10 cellular contexts compared by ENCODE assay signal in genomic region chr7:767941-768729, GRCh38. TPM values are rescaled to one million over a fixed set of nuclear protein-coding genes. Genes with fewer than 3 reads are reported as not detected.
DNase-seq lines count a peak whose midpoint lies in the region; ATAC-seq, FAIRE-seq and TF ChIP-seq lines count a peak whose summit lies in the region.
"Had no signal": no experiment of that assay in that cellular context is flagged by ENCODE, and none has a peak within 500 bp of the region (broad histone marks: within the 10 kb centered on the region; RNA-seq: fewer than 3 reads in every experiment).

No MANE protein-coding gene starts in this region.

- H3K4me3 ChIP-seq in kidney (ENCODE audit: low read length in 2 of 2) (peak overlapping the region; percentile 70 to 71), lower leg skin (ENCODE audit: low read depth, poor library complexity, severe bottlenecking) (no peak overlapping the region), OCI-LY7 (ENCODE audit: low read depth, low read length, poor library complexity, severe bottlenecking) (no peak overlapping the region), coronary artery (no peak overlapping the region)
- H3K4me3 ChIP-seq: SK-N-MC had no signal

- peak overlapping the region; percentile 83 to 90 for H3K27ac ChIP-seq in kidney (ENCODE audit: low read depth in 2 of 2, low read length in 2 of 2)
- H3K27ac ChIP-seq in OCI-LY7 (ENCODE audit: low read depth, low read length, poor library complexity, severe bottlenecking), result no peak overlapping the region
- H3K27ac ChIP-seq in coronary artery, result peak overlapping the region in 1 of 2 donors; percentile 43
- H3K27ac ChIP-seq: SK-N-MC had no signal

- no peaks in the 10 kb centered on the region for H3K4me1 Mint-ChIP-seq in stimulated activated naive CD8-positive, alpha-beta T cell treated with anti-CD3 and anti-CD28 coated beads, Interleukin-15, amount 100 ng/mL, for 72 hours

- H3K27me3 Mint-ChIP-seq in stimulated activated naive CD8-positive, alpha-beta T cell treated with anti-CD3 and anti-CD28 coated beads, Interleukin-15, amount 100 ng/mL, for 72 hours, result no peaks in the 10 kb centered on the region
- H3K27me3 Mint-ChIP-seq: CD4-positive, alpha-beta T cell had no signal

- 86 to 91% methylated on average over 65 of the region's 65 CpGs for WGBS in lower leg skin, 2 donors

- no peaks in the 10 kb centered on the region for H3K9me2 ChIP-seq in OCI-LY7 (ENCODE audit: insufficient read depth, low read length)

- no peak overlapping the region for H3K27ac Mint-ChIP-seq in stimulated activated naive CD8-positive, alpha-beta T cell treated with anti-CD3 and anti-CD28 coated beads, Interleukin-15, amount 100 ng/mL, for 72 hours
- H3K27ac Mint-ChIP-seq: CD4-positive, alpha-beta T cell had no signal

- no peaks in the 10 kb centered on the region for H3K79me2 ChIP-seq in OCI-LY7 (ENCODE audit: insufficient read depth, low read depth, low read length)

- H3K9me3 ChIP-seq in kidney (ENCODE audit: control insufficient read depth in 1 of 2, low read length in 2 of 2) (no peaks in the 10 kb centered on the region), OCI-LY7 (ENCODE audit: low read length) (no peaks in the 10 kb centered on the region)

- H3K4me1 ChIP-seq in kidney (ENCODE audit: control insufficient read depth in 1 of 2, insufficient read depth in 1 of 2, low read depth in 1 of 2, low read length in 2 of 2) (peaks cover 28 to 30% of the 10 kb centered on the region in 2 donors), OCI-LY7 (ENCODE audit: insufficient read depth, low read length, poor library complexity, severe bottlenecking) (no peaks in the 10 kb centered on the region)

- TF ChIP-seq CTCF in kidney (IDR thresholded peaks at IDR 0.05; ENCODE audit: borderline replicate concordance, extremely low read depth, insufficient read depth), result no peak
- no peak for TF ChIP-seq CTCF in lower leg skin (IDR thresholded peaks at IDR 0.05)
- TF ChIP-seq CTCF in OCI-LY7 (conservative IDR thresholded peaks at IDR 0.05; ENCODE audit: low read length), result no peak
- no peak for TF ChIP-seq CTCF in coronary artery (IDR thresholded peaks at IDR 0.05)

- H3K9me3 Mint-ChIP-seq in stimulated activated naive CD8-positive, alpha-beta T cell treated with anti-CD3 and anti-CD28 coated beads, Interleukin-15, amount 100 ng/mL, for 72 hours, result no peaks in the 10 kb centered on the region
- H3K9me3 Mint-ChIP-seq: CD4-positive, alpha-beta T cell had no signal

- POLR2A ChIA-PET in OCI-LY7 (lab: Charles Lee), result interaction anchor here (0.6 kb wide), 1 partner anchor 14 kb away, joined by 3 read pairs; no protein-coding TSS in a partner anchor

- ATAC-seq in stimulated activated naive CD8-positive, alpha-beta T cell treated with anti-CD3 and anti-CD28 coated beads, Interleukin-15, amount 100 ng/mL, for 72 hours, result peak; percentile 37
- no peak for ATAC-seq in stimulated activated naive CD8-positive, alpha-beta T cell treated with anti-CD3 and anti-CD28 coated beads, Interleukin-15, Interleukin-2, amounts not matched to agents 100 U/mL and 50 U/mL, for 24 hours
- ATAC-seq in HG03457 (IDR thresholded peaks at IDR 0.05; ENCODE audit: unreplicated experiment), result no peak

- peak; percentile 75 for FAIRE-seq in kidney (lab: Jason Lieb, UNC)

- peak in 1 of 2 donors; percentile 27 for DNase-seq in stimulated activated naive CD8-positive, alpha-beta T cell treated with anti-CD3 and anti-CD28 coated beads, Interleukin-15, amount 100 ng/mL, for 72 hours
- DNase-seq in stimulated activated naive CD8-positive, alpha-beta T cell treated with anti-CD3 and anti-CD28 coated beads, Interleukin-15, Interleukin-2, amounts not matched to agents 100 U/mL and 50 U/mL, for 24 hours, result no peak
- peak in 30 of 56 donors; percentile 9 to 74 (median 51) for DNase-seq in amygdala (lab: John Stamatoyannopoulos, UW)
- peak; percentile 98 for DNase-seq in kidney
- no peak for DNase-seq in lower leg skin (ENCODE audit: low spot score in 2 of 2)
- no peak for DNase-seq in OCI-LY7 (ENCODE audit: low spot score)
- no peak for DNase-seq in coronary artery (ENCODE audit: low spot score)

- H3K36me3 ChIP-seq in kidney (ENCODE audit: control insufficient read depth in 1 of 2, insufficient read depth in 2 of 2, low read length in 2 of 2), result peaks cover 12 to 14% of the 10 kb centered on the region in 2 donors
- peaks cover 74% of the 10 kb centered on the region for H3K36me3 ChIP-seq in OCI-LY7 (ENCODE audit: insufficient read depth, low read length)

- CTCF ChIA-PET in OCI-LY7 (lab: Charles Lee; ENCODE audit: unreplicated experiment), result no interaction called here

- TF ChIP-seq POLR2A in lower leg skin (IDR thresholded peaks at IDR 0.05), result no peak

- no peak overlapping the region for H3K4me3 Mint-ChIP-seq in stimulated activated naive CD8-positive, alpha-beta T cell treated with anti-CD3 and anti-CD28 coated beads, Interleukin-15, amount 100 ng/mL, for 72 hours
- H3K4me3 Mint-ChIP-seq: CD4-positive, alpha-beta T cell had no signal

- no peak overlapping the region for H2AFZ ChIP-seq in OCI-LY7 (ENCODE audit: low read length)

- no TSS peak for BruUV-seq in OCI-LY7 (replicated peaks; lab: Mats Ljungman, UMichigan)

- no peak overlapping the region for H3K9ac ChIP-seq in kidney (ENCODE audit: low read length in 2 of 2)

- intact Hi-C loops in kidney (cut with DNase I), result loop anchor here (5.0 kb wide), 1 partner anchor 441 kb away; no protein-coding TSS in a partner anchor
- intact Hi-C loops in lower leg skin (cut with DNase I; ENCODE audit: low total_unique reads), result no loop called here
- intact Hi-C loops in OCI-LY7 (cut with micrococcal nuclease; ENCODE audit: unreplicated experiment), result no loop called here

- no peak overlapping the region for H3K4me2 ChIP-seq in OCI-LY7 (ENCODE audit: low read length)

- H4K20me1 ChIP-seq in OCI-LY7 (ENCODE audit: insufficient read depth, low read length), result no peaks in the 10 kb centered on the region

RNA-seq across cellular contexts. Expression of gene PRKAR1B, which starts 41.1 kb away (rescaled TPM):
- 15.9 TPM for total RNA-seq in kidney
- 21.4 TPM for polyA plus RNA-seq in kidney (ENCODE audit: insufficient read depth, low read depth, low replicate concordance)
- total RNA-seq in lower leg skin, result 10 to 100 TPM in 3 of 4 donors, 1 to 10 TPM in 1; 7.8 to 16.9 (median 15.0) TPM
- 18.3 and 22.5 TPM in 2 replicates for total RNA-seq in OCI-LY7 (2014; rRNA removed; shearing (Covaris generic))
- total RNA-seq in OCI-LY7 (2022), result 30.9 and 41.6 TPM in 2 replicates

RNA-seq across cellular contexts. Expression of gene DNAAF5, which starts 41.6 kb away (rescaled TPM):
- total RNA-seq in kidney, result 29.7 TPM
- 11.6 TPM for polyA plus RNA-seq in kidney (ENCODE audit: insufficient read depth, low read depth, low replicate concordance)
- total RNA-seq in lower leg skin, result 10 to 100 TPM; 19.0 to 25.3 (median 24.1) TPM
- 36.2 and 42.6 TPM in 2 replicates for total RNA-seq in OCI-LY7 (2014; rRNA removed; shearing (Covaris generic))
- total RNA-seq in OCI-LY7 (2022), result 47.6 and 58.5 TPM in 2 replicates

Comparison
In these comparisons a context has a peak if more than half of its experiments do, and no peak if none do; other contexts are left out.
1. DNase-seq: peak in amygdala (30 of 56) and kidney (single experiment); none in stimulated activated naive CD8-positive, alpha-beta T cell treated with anti-CD3 and anti-CD28 coated beads, Interleukin-15, Interleukin-2, amounts not matched to agents 100 U/mL and 50 U/mL, for 24 hours (single experiment), lower leg skin (0 of 2), OCI-LY7 (single experiment) and coronary artery (single experiment).
2. H3K4me3 ChIP-seq: peak in kidney (2 of 2); none in lower leg skin (single experiment), OCI-LY7 (single experiment) and coronary artery (single experiment).